ENCODE assay signal across 30 cellular contexts in the genomic region with DNA sequence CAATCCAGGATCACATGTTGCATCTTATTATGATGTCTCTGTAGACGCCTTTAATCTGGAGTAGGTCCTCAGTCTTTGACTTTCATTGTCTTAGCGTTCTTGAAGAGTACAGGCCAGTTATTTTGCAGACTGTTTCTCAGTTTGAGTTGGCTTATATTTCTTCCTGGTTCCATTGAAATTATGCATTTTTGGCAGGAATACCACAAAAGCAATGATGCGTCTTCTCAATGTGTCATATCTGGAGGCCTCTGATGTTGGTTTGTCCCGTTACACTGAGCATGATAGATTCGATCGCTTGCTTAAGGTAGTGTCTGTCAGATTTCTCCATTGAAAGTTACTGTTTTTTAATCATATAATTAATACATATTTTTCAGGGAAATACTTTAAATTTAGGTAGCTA.
"Had no signal": no experiment of that assay in that cellular context is flagged by ENCODE, and none has a peak within 500 bp of the region (broad histone marks: within the 10 kb centered on the region; RNA-seq: fewer than 3 reads in every experiment).

No MANE protein-coding gene starts in this region.

- ATAC-seq: activated CD4-positive, CD25-positive, alpha-beta regulatory T cell treated with anti-CD3 and anti-CD28 coated beads, Interleukin-2, amount 50 U/mL, for 24 hours; activated CD8-positive, alpha-beta memory T cell treated with anti-CD3 and anti-CD28 coated beads, Interleukin-2, amount 10 ng/mL, durations not matched to agents 7 days and 5 days; activated CD8-positive, alpha-beta T cell treated with anti-CD3 and anti-CD28 coated beads, Interleukin-2, amount 10 ng/mL, durations not matched to agents 7 days and 5 days; activated naive CD8-positive, alpha-beta T cell treated with anti-CD3 and anti-CD28 coated beads, Interleukin-2, amount 50 U/mL, for 24 hours; body of pancreas; effector memory CD8-positive, alpha-beta T cell; heart left ventricle had no signal

- H3K4me3 ChIP-seq: adrenal gland, body of pancreas, esophagus muscularis mucosa, heart left ventricle had no signal

- H3K36me3 ChIP-seq: adrenal gland, WERI-Rb-1 had no signal

- H3K27me3 ChIP-seq: adrenal gland, body of pancreas, esophagus muscularis mucosa, heart left ventricle had no signal

- DNase-seq: activated B cell treated with CpG ODN at 0.5 μM for 24 hours; activated CD4-positive, alpha-beta memory T cell treated with anti-CD3 and anti-CD28 coated beads for 36 hours; activated CD4-positive, alpha-beta T cell treated with anti-CD3 and anti-CD28 coated beads, Interleukin-2, amount 10 ng/mL, durations not matched to agents 24 days and 14 days; activated CD8-positive, alpha-beta memory T cell treated with anti-CD3 and anti-CD28 coated beads, Interleukin-2, amount 10 ng/mL, durations not matched to agents 7 days and 5 days; activated CD8-positive, alpha-beta memory T cell treated with anti-CD3 and anti-CD28 coated beads, Interleukin-2, amount 50 U/mL, for 4 hours; activated CD8-positive, alpha-beta T cell treated with anti-CD3 and anti-CD28 coated beads, Interleukin-2, amount 10 ng/mL, durations not matched to agents 7 days and 5 days; activated effector memory CD4-positive, alpha-beta T cell treated with anti-CD3 and anti-CD28 coated beads, Interleukin-2, amount 50 U/mL, for 16 hours; activated naive CD4-positive, alpha-beta T cell treated with anti-CD3 and anti-CD28 coated beads for 36 hours; activated naive CD8-positive, alpha-beta T cell treated with anti-CD3 and anti-CD28 coated beads for 36 hours; activated naive CD8-positive, alpha-beta T cell treated with anti-CD3 and anti-CD28 coated beads, Interleukin-2, amount 50 U/mL, for 24 hours; activated T-cell treated with anti-CD3 and anti-CD28 coated beads, Interleukin-2, amount 50 U/mL, for 1 hour; activated T-cell treated with anti-CD3 and anti-CD28 coated beads, Interleukin-2, amount 50 U/mL, for 48 hours; adrenal gland; amygdala; aorta; body of pancreas; caudate nucleus; cortex of kidney; effector CD4-positive, alpha-beta T cell; effector memory CD8-positive, alpha-beta T cell; erythroblast; glutamatergic neuron; heart left ventricle; T-helper 2 cell; WERI-Rb-1 had no signal

- H3K27ac ChIP-seq: adrenal gland, body of pancreas, esophagus muscularis mucosa, heart left ventricle, WERI-Rb-1 had no signal

- H3K27ac Mint-ChIP-seq: activated B cell treated with CpG ODN at 0.5 μM for 24 hours; activated CD4-positive, alpha-beta memory T cell treated with anti-CD3 and anti-CD28 coated beads for 36 hours; activated CD4-positive, alpha-beta T cell treated with anti-CD3 and anti-CD28 coated beads, Interleukin-2, amount 10 ng/mL, durations not matched to agents 24 days and 14 days; activated CD8-positive, alpha-beta memory T cell treated with anti-CD3 and anti-CD28 coated beads, Interleukin-2, amount 10 ng/mL, durations not matched to agents 7 days and 5 days; activated CD8-positive, alpha-beta T cell treated with anti-CD3 and anti-CD28 coated beads, Interleukin-2, amount 10 ng/mL, durations not matched to agents 7 days and 5 days; activated naive CD4-positive, alpha-beta T cell treated with anti-CD3 and anti-CD28 coated beads for 36 hours; activated naive CD4-positive, alpha-beta T cell treated with anti-CD3 and anti-CD28 coated beads, Interleukin-2, amount 50 U/mL, for 24 hours; activated naive CD8-positive, alpha-beta T cell treated with anti-CD3 and anti-CD28 coated beads for 36 hours; activated naive CD8-positive, alpha-beta T cell treated with anti-CD3 and anti-CD28 coated beads, Interleukin-2, amount 50 U/mL, for 24 hours; activated T-helper 1 cell treated with anti-CD3 and anti-CD28 coated beads, Interleukin-12 subunit alpha, Interleukin-12 subunit beta, Interleukin-2, Interleukin-4 antibody, amounts not matched to agents 30 ng/mL and 10 ng/mL and 1 ng/mL, durations not matched to agents 14 hours and 24 hours and 36 hours; activated T-helper 2 cell treated with anti-CD3 and anti-CD28 coated beads, Interferon-gamma antibody, Interleukin-2, Interleukin-4, amounts not matched to agents 10 μg/mL and 5 μg/mL and 100 μg/mL, durations not matched to agents 14 hours and 24 hours and 36 hours; effector memory CD8-positive, alpha-beta T cell had no signal

- H3K9me3 ChIP-seq: adrenal gland, body of pancreas, esophagus muscularis mucosa, heart left ventricle had no signal

- H3K36me3 Mint-ChIP-seq: activated CD4-positive, alpha-beta memory T cell treated with anti-CD3 and anti-CD28 coated beads for 36 hours; activated CD8-positive, alpha-beta memory T cell treated with anti-CD3 and anti-CD28 coated beads, Interleukin-2, amount 10 ng/mL, durations not matched to agents 7 days and 5 days; activated naive CD4-positive, alpha-beta T cell treated with anti-CD3 and anti-CD28 coated beads, Interleukin-2, amount 50 U/mL, for 24 hours; activated naive CD8-positive, alpha-beta T cell treated with anti-CD3 and anti-CD28 coated beads for 36 hours had no signal

- H3K4me3 Mint-ChIP-seq: activated B cell treated with CpG ODN at 0.5 μM for 24 hours; activated CD4-positive, alpha-beta memory T cell treated with anti-CD3 and anti-CD28 coated beads for 36 hours; activated CD4-positive, alpha-beta T cell treated with anti-CD3 and anti-CD28 coated beads, Interleukin-2, amount 10 ng/mL, durations not matched to agents 24 days and 14 days; activated CD8-positive, alpha-beta memory T cell treated with anti-CD3 and anti-CD28 coated beads, Interleukin-2, amount 10 ng/mL, durations not matched to agents 7 days and 5 days; activated CD8-positive, alpha-beta T cell treated with anti-CD3 and anti-CD28 coated beads, Interleukin-2, amount 10 ng/mL, durations not matched to agents 7 days and 5 days; activated naive CD4-positive, alpha-beta T cell treated with anti-CD3 and anti-CD28 coated beads for 36 hours; activated naive CD4-positive, alpha-beta T cell treated with anti-CD3 and anti-CD28 coated beads, Interleukin-2, amount 50 U/mL, for 24 hours; activated naive CD8-positive, alpha-beta T cell treated with anti-CD3 and anti-CD28 coated beads for 36 hours; activated naive CD8-positive, alpha-beta T cell treated with anti-CD3 and anti-CD28 coated beads, Interleukin-2, amount 50 U/mL, for 24 hours; activated T-helper 1 cell treated with anti-CD3 and anti-CD28 coated beads, Interleukin-12 subunit alpha, Interleukin-12 subunit beta, Interleukin-2, Interleukin-4 antibody, amounts not matched to agents 30 ng/mL and 10 ng/mL and 1 ng/mL, durations not matched to agents 14 hours and 24 hours and 36 hours; effector memory CD8-positive, alpha-beta T cell had no signal

- H3K27me3 Mint-ChIP-seq: activated CD4-positive, alpha-beta memory T cell treated with anti-CD3 and anti-CD28 coated beads for 36 hours; activated CD4-positive, alpha-beta T cell treated with anti-CD3 and anti-CD28 coated beads, Interleukin-2, amount 10 ng/mL, durations not matched to agents 24 days and 14 days; activated CD8-positive, alpha-beta memory T cell treated with anti-CD3 and anti-CD28 coated beads, Interleukin-2, amount 10 ng/mL, durations not matched to agents 7 days and 5 days; activated naive CD4-positive, alpha-beta T cell treated with anti-CD3 and anti-CD28 coated beads, Interleukin-2, amount 50 U/mL, for 24 hours; activated naive CD8-positive, alpha-beta T cell treated with anti-CD3 and anti-CD28 coated beads for 36 hours; activated naive CD8-positive, alpha-beta T cell treated with anti-CD3 and anti-CD28 coated beads, Interleukin-2, amount 50 U/mL, for 24 hours had no signal

- H3K4me1 ChIP-seq: adrenal gland, body of pancreas had no signal

- H3K9me3 Mint-ChIP-seq: activated B cell treated with CpG ODN at 0.5 μM for 24 hours; activated CD4-positive, alpha-beta memory T cell treated with anti-CD3 and anti-CD28 coated beads for 36 hours; activated CD4-positive, alpha-beta T cell treated with anti-CD3 and anti-CD28 coated beads, Interleukin-2, amount 10 ng/mL, durations not matched to agents 24 days and 14 days; activated naive CD4-positive, alpha-beta T cell treated with anti-CD3 and anti-CD28 coated beads for 36 hours; activated naive CD4-positive, alpha-beta T cell treated with anti-CD3 and anti-CD28 coated beads, Interleukin-2, amount 50 U/mL, for 24 hours; activated naive CD8-positive, alpha-beta T cell treated with anti-CD3 and anti-CD28 coated beads for 36 hours; activated naive CD8-positive, alpha-beta T cell treated with anti-CD3 and anti-CD28 coated beads, Interleukin-2, amount 50 U/mL, for 24 hours; activated T-helper 1 cell treated with anti-CD3 and anti-CD28 coated beads, Interleukin-12 subunit alpha, Interleukin-12 subunit beta, Interleukin-2, Interleukin-4 antibody, amounts not matched to agents 30 ng/mL and 10 ng/mL and 1 ng/mL, durations not matched to agents 14 hours and 24 hours and 36 hours; activated T-helper 2 cell treated with anti-CD3 and anti-CD28 coated beads, Interferon-gamma antibody, Interleukin-2, Interleukin-4, amounts not matched to agents 10 μg/mL and 5 μg/mL and 100 μg/mL, durations not matched to agents 14 hours and 24 hours and 36 hours; effector memory CD8-positive, alpha-beta T cell had no signal

- H3K4me1 Mint-ChIP-seq: activated B cell treated with CpG ODN at 0.5 μM for 24 hours; activated CD4-positive, alpha-beta T cell treated with anti-CD3 and anti-CD28 coated beads, Interleukin-2, amount 10 ng/mL, durations not matched to agents 24 days and 14 days; activated CD8-positive, alpha-beta memory T cell treated with anti-CD3 and anti-CD28 coated beads, Interleukin-2, amount 10 ng/mL, durations not matched to agents 7 days and 5 days; activated naive CD4-positive, alpha-beta T cell treated with anti-CD3 and anti-CD28 coated beads, Interleukin-2, amount 50 U/mL, for 24 hours; activated naive CD8-positive, alpha-beta T cell treated with anti-CD3 and anti-CD28 coated beads for 36 hours; activated naive CD8-positive, alpha-beta T cell treated with anti-CD3 and anti-CD28 coated beads, Interleukin-2, amount 50 U/mL, for 24 hours had no signal
